Comparison of ENCODE assay signal across 2 cellular contexts in the genomic region with DNA sequence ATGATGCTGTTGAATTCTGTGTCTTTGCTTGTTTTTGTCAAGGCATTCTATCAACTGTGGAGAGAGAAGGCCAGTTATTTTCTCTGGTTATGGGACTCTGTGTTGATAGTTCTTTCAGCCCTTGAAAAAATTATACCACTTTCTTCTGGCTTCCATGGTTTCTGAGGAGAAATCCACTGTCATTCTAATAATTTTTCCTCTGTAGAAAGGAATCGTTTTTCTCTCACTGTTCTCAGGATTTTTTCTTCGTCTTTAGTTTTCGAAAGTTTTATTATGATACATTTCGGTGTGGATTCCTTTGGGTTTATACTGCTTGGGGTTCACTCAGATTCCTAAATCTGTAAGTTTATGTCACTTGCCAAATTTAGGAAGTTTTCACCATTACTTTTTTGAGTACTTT.
TF ChIP-seq lines count a peak whose summit lies in the region.

No MANE protein-coding gene starts in this region.

TF ChIP-seq in HepG2, 621 proteins besides CTCF, POLR2A, EP300 and RAD21:
- TF ChIP-seq ZFP1 (CRISPR knock-in tag; IDR thresholded peaks at IDR 0.05) (no peak), ZNF317 (CRISPR knock-in tag; IDR thresholded peaks at IDR 0.05) (peak; percentile 99)

TF ChIP-seq in GM12878, 131 proteins besides CTCF, POLR2A, EP300 and RAD21:
- peak; percentile 85; the same call in 1 of the 2 replicates for TF ChIP-seq CBX5 (IDR thresholded peaks at IDR 0.05; ENCODE audit: low read depth)
- TF ChIP-seq EED (IDR thresholded peaks at IDR 0.05; ENCODE audit: low read depth): no peak
